Comparison of ENCODE assay signal across 21 cellular contexts in the genomic region with DNA sequence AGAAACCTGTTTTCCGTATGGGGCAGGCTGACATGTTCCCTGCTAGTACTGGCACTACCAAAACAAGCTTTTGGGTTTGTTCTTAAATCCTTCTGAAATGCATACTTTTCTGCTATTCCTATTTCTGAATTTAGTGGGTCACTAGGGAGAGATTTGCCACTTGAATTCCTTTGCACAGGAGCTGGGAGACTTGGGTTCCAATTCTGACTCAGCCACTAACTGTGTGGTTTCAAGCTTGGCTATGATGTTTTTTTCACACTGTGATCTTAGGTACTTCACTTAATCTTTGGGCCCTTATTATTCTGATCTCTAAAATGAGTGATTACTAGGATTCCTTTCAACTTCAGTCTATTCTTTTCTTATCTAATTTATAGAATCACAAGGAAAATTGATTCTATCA.
DNase-seq lines count a peak whose midpoint lies in the region; ATAC-seq, FAIRE-seq and TF ChIP-seq lines count a peak whose summit lies in the region.
"Had no signal": no experiment of that assay in that cellular context is flagged by ENCODE, and none has a peak within 500 bp of the region (broad histone marks: within the 10 kb centered on the region; RNA-seq: fewer than 3 reads in every experiment).

No MANE protein-coding gene starts in this region.

- no peak overlapping the region for H2BK12ac ChIP-seq in H1 (ENCODE audit: low read depth, low read length)

- H3K9me2 ChIP-seq in DOHH2 (replicated peaks; ENCODE audit: control insufficient read depth, low read length) (no peaks in the 10 kb centered on the region), Karpas-422 (replicated peaks; ENCODE audit: insufficient read depth, low read length) (no peaks in the 10 kb centered on the region)

- no peaks in the 10 kb centered on the region for H4K20me1 ChIP-seq in DOHH2 (ENCODE audit: control insufficient read depth, insufficient read depth, low read depth, low read length)
- H4K20me1 ChIP-seq in Karpas-422 (ENCODE audit: insufficient read depth, low read depth, low read length) = no peaks in the 10 kb centered on the region
- H4K20me1 ChIP-seq in H1 (replicated peaks in 1 of 2; ENCODE audit: control insufficient read depth in 1 of 2, insufficient read depth in 2 of 2, low read length in 2 of 2) = no peaks in the 10 kb centered on the region

- H3K14ac ChIP-seq in H1 (ENCODE audit: insufficient read length) = no peak overlapping the region

- peak overlapping the region; percentile 58 for H3K4me3 ChIP-seq in DOHH2 (ENCODE audit: low read length)
- no peak overlapping the region for H3K4me3 ChIP-seq in Karpas-422 (ENCODE audit: low read length)
- no peak overlapping the region for H3K4me3 ChIP-seq in H1 (ENCODE audit: extremely low read depth in 1 of 4, insufficient read depth in 2 of 4, low read depth in 3 of 4, low read length in 4 of 4)
- H3K4me3 ChIP-seq in gastroesophageal sphincter = no peak overlapping the region

- TF ChIP-seq CTCF in DOHH2 (IDR thresholded peaks at IDR 0.05; ENCODE audit: low read depth, low read length, poor library complexity, severe bottlenecking) = no peak
- no peak for TF ChIP-seq CTCF in H1 (IDR thresholded peaks at IDR 0.05; ENCODE audit: control extremely low read depth in 1 of 3, insufficient read depth in 1 of 3, low read depth in 1 of 3, low read length in 3 of 3)
- TF ChIP-seq CTCF in gastroesophageal sphincter (IDR thresholded peaks at IDR 0.05) = no peak

- H3K9ac ChIP-seq in Karpas-422 (ENCODE audit: low read length) = no peak overlapping the region
- H3K9ac ChIP-seq in H1 (replicated peaks in 1 of 4; ENCODE audit: extremely low read depth in 1 of 4, low read depth in 3 of 4, low read length in 3 of 4) = no peak overlapping the region

- H3F3A ChIP-seq in DOHH2 (ENCODE audit: control insufficient read depth, insufficient read depth) = peaks cover 54% of the 10 kb centered on the region

- no peaks in the 10 kb centered on the region for H3K23me2 ChIP-seq in H1 (ENCODE audit: low read depth, low read length)

- no peak overlapping the region for H4K5ac ChIP-seq in H1 (ENCODE audit: insufficient read length, low read depth, low read length)

- H3K79me2 ChIP-seq in DOHH2 (ENCODE audit: control insufficient read depth, low read length) (no peaks in the 10 kb centered on the region), Karpas-422 (ENCODE audit: low read length) (no peaks in the 10 kb centered on the region), H1 (ENCODE audit: control insufficient read depth in 1 of 2, insufficient read depth in 2 of 2, low read length in 2 of 2) (no peaks in the 10 kb centered on the region)

- no peak overlapping the region for H3K18ac ChIP-seq in H1 (ENCODE audit: extremely low read depth, low read length)

- CTCF ChIA-PET in H1 (lab: Charles Lee; ENCODE audit: partially characterized antibody) = interaction anchor here (0.5 to 1.6 kb wide), 2 partner anchors 8 to 135 kb away, joined by 4 to 15 read pairs; no protein-coding TSS in a partner anchor

- no peaks in the 10 kb centered on the region for H3K79me1 ChIP-seq in H1 (ENCODE audit: low read depth, low read length)

- no peak for ATAC-seq in gastroesophageal sphincter
- ATAC-seq in GM21390 (IDR thresholded peaks at IDR 0.05; ENCODE audit: unreplicated experiment) = no peak
- ATAC-seq: PC-3, T-helper 17 cell had no signal

- H3K4me2 ChIP-seq in DOHH2 (ENCODE audit: low read length) (peak overlapping the region; percentile 84), Karpas-422 (ENCODE audit: low read depth, low read length, poor library complexity, severe bottlenecking) (peak overlapping the region; percentile 53), H1 (ENCODE audit: insufficient read depth in 1 of 2, low read depth in 2 of 2, low read length in 2 of 2) (no peak overlapping the region)

- no peak overlapping the region for H3K23ac ChIP-seq in H1 (ENCODE audit: insufficient read length)

- no peak overlapping the region for H2BK15ac ChIP-seq in H1 (ENCODE audit: low read length)

- no peak overlapping the region for H2AFZ ChIP-seq in Karpas-422 (ENCODE audit: low read length)
- H2AFZ ChIP-seq in H1 (ENCODE audit: low read length) = no peak overlapping the region

- TF ChIP-seq RAD21 in H1 (IDR thresholded peaks at IDR 0.05 in 1 of 2, conservative IDR thresholded peaks at IDR 0.05 in 1 of 2; ENCODE audit: low read depth in 2 of 2, low read length in 2 of 2) = no peak

- H3K56ac ChIP-seq in H1 (replicated peaks; ENCODE audit: insufficient read length, low read depth, low read length) = no peak overlapping the region

- no peak overlapping the region for H2BK5ac ChIP-seq in H1 (ENCODE audit: low read depth, low read length)

- peak overlapping the region; percentile 92 for H3K27ac ChIP-seq in DOHH2 (ENCODE audit: low read depth, low read length)
- peak overlapping the region; percentile 89 for H3K27ac ChIP-seq in Karpas-422 (ENCODE audit: low read length)
- no peak overlapping the region for H3K27ac ChIP-seq in H1 (ENCODE audit: low read depth, low read length)
- H3K27ac ChIP-seq in gastroesophageal sphincter = no peak overlapping the region
- H3K27ac ChIP-seq: RWPE1 had no signal

- TF ChIP-seq POLR2A in H1 (IDR thresholded peaks at IDR 0.05; ENCODE audit: control extremely low read depth in 1 of 2, low read depth in 2 of 2, low read length in 2 of 2) (no peak), gastroesophageal sphincter (IDR thresholded peaks at IDR 0.05) (no peak)

- H3K4me1 ChIP-seq in DOHH2 (ENCODE audit: control insufficient read depth, low read length) (peaks cover 86% of the 10 kb centered on the region), Karpas-422 (ENCODE audit: low read length) (peaks cover 50% of the 10 kb centered on the region), H1 (replicated peaks in 1 of 4; ENCODE audit: control insufficient read depth in 3 of 4, insufficient read depth in 4 of 4, low read length in 3 of 4) (peaks cover 3 to 20% (median 11%) of the 10 kb centered on the region in 4 experiments), gastroesophageal sphincter (no peaks in the 10 kb centered on the region)
- H3K4me1 ChIP-seq: Caco-2 had no signal

- H3K27me3 ChIP-seq in DOHH2 (ENCODE audit: control insufficient read depth, low read length) (no peaks in the 10 kb centered on the region), Karpas-422 (ENCODE audit: low read length) (no peaks in the 10 kb centered on the region), H1 (replicated peaks in 1 of 4; ENCODE audit: control insufficient read depth in 3 of 4, extremely low read depth in 1 of 4, insufficient read depth in 3 of 4, low read length in 3 of 4) (no peaks in the 10 kb centered on the region), gastroesophageal sphincter (no peaks in the 10 kb centered on the region)

- no peak overlapping the region for H2AK5ac ChIP-seq in H1 (ENCODE audit: low read depth, low read length)

- POLR2A ChIA-PET in H1 (lab: Charles Lee; ENCODE audit: partially characterized antibody) = interaction anchor here (0.7 to 0.9 kb wide), 2 partner anchors 9 to 13 kb away, joined by 3 to 4 read pairs; no protein-coding TSS in a partner anchor

- TF ChIP-seq EP300 in H1 (IDR thresholded peaks at IDR 0.05; ENCODE audit: borderline replicate concordance in 1 of 2, low read depth in 2 of 2, low read length in 2 of 2) (no peak), gastroesophageal sphincter (IDR thresholded peaks at IDR 0.05) (no peak)

- H3K9me3 ChIP-seq in DOHH2 (ENCODE audit: control insufficient read depth, insufficient read depth, low read length) = no peaks in the 10 kb centered on the region
- H3K9me3 ChIP-seq in Karpas-422 (ENCODE audit: low read length) = no peaks in the 10 kb centered on the region
- no peaks in the 10 kb centered on the region for H3K9me3 ChIP-seq in H1 (ENCODE audit: insufficient read depth in 2 of 2, low read depth in 1 of 2, low read length in 1 of 2)
- no peaks in the 10 kb centered on the region for H3K9me3 ChIP-seq in gastroesophageal sphincter
- H3K9me3 ChIP-seq: Caco-2 had no signal

- WGBS in H1 (ENCODE audit: extremely low coverage in 1 of 2, insufficient coverage in 1 of 2, insufficient read length in 1 of 2, insufficient replicate concordance in 2 of 2, low coverage in 1 of 2, low lambda C conversion rate in 2 of 2, missing lambda C conversion rate in 1 of 2), 2 experiments = 88% methylated on average over 1 of the region's 1 CpG; no CpG with 5 or more reads in 1 of the 2 experiments
- WGBS in gastroesophageal sphincter (ENCODE audit: low coverage in 1 of 2), 2 donors = 100% methylated on average over 1 of the region's 1 CpG; no CpG with 5 or more reads in 1 of the 2 donors

- no peak overlapping the region for H2BK120ac ChIP-seq in H1 (replicated peaks; ENCODE audit: low read depth, low read length)

- H3K4ac ChIP-seq in H1 (replicated peaks; ENCODE audit: insufficient read length, low read depth, low read length) = no peak overlapping the region

- peaks cover 19% of the 10 kb centered on the region for H3K36me3 ChIP-seq in DOHH2 (ENCODE audit: control insufficient read depth, low read length)
- no peaks in the 10 kb centered on the region for H3K36me3 ChIP-seq in Karpas-422 (ENCODE audit: insufficient read depth, low read length)
- H3K36me3 ChIP-seq in H1 (ENCODE audit: control insufficient read depth in 2 of 4, insufficient read depth in 4 of 4, low read length in 3 of 4) = no peaks in the 10 kb centered on the region; a peak in 1 of 8 replicates
- no peaks in the 10 kb centered on the region for H3K36me3 ChIP-seq in gastroesophageal sphincter

- DNase-seq in GM19239 (ENCODE audit: insufficient read length, low spot score) (no peak), Karpas-422 (no peak), H1 (ENCODE audit: low read depth in 1 of 2, low spot score in 2 of 2) (no peak), T1000 (lab: John Stamatoyannopoulos, UW) (no peak), EL (no peak)
- DNase-seq: Caco-2; CD4-positive, alpha-beta T cell; H9; NCI-H1105; NCI-H1694; NCI-H2081 treated with DMSO at 0.1 percent for 48 hours; NCI-H510A; NCI-H748 treated with DMSO at 0.1 percent for 48 hours; NK-92 treated with Interleukin-12 subunit alpha and Interleukin-12 subunit beta, amount 100 ng/mL, for 24 hours; PC-3; T-helper 17 cell had no signal

- H4K8ac ChIP-seq in H1 (ENCODE audit: extremely low read depth, insufficient read depth, low read length) = no peak overlapping the region

- FAIRE-seq in GM19239 (lab: Jason Lieb, UNC) (peak; percentile 72), H1 (lab: Jason Lieb, UNC) (peak; percentile 65)
- FAIRE-seq: A204.1 had no signal

- no peak overlapping the region for H4K91ac ChIP-seq in H1 (replicated peaks; ENCODE audit: insufficient read length, low read length)

- no peak overlapping the region for H2BK20ac ChIP-seq in H1 (ENCODE audit: low read length)

TF ChIP-seq in H1, 55 proteins besides CTCF, POLR2A, EP300 and RAD21 (continues in another document):
- TF ChIP-seq KDM4A (IDR thresholded peaks at IDR 0.05; ENCODE audit: low read depth, low read length, severe bottlenecking) = no peak
- TF ChIP-seq SIRT6 (IDR thresholded peaks at IDR 0.05; ENCODE audit: low read length) = no peak
- no peak for TF ChIP-seq SIX5 (IDR thresholded peaks at IDR 0.05; ENCODE audit: low read depth, low read length)
- TF ChIP-seq BACH1 (IDR thresholded peaks at IDR 0.05; ENCODE audit: low read length) = no peak
- no peak for TF ChIP-seq TAF7 (optimal IDR thresholded peaks at IDR 0.05; ENCODE audit: borderline replicate concordance, low read depth, low read length)
- no peak for TF ChIP-seq YY1 (IDR thresholded peaks at IDR 0.05; ENCODE audit: low read depth, low read length)

Comparison
In these comparisons a context has a peak if more than half of its experiments do, and no peak if none do; other contexts are left out.
1. H3K27ac ChIP-seq: peak in DOHH2 (single experiment) and Karpas-422 (single experiment); none in H1 (single experiment) and gastroesophageal sphincter (0 of 4).
2. H3K4me2 ChIP-seq: peak in DOHH2 (single experiment) and Karpas-422 (single experiment); none in H1 (0 of 2).